10 cellular contexts compared by ENCODE assay signal in genomic region chr9:134570151-134570621, GRCh38.
A peak's percentile ranks its signal among the peaks of the same experiment; 100 is the strongest.
DNase-seq lines count a peak whose midpoint lies in the region; TF ChIP-seq lines count a peak whose summit lies in the region.
"Had no signal": no experiment of that assay in that cellular context is flagged by ENCODE, and none has a peak within 500 bp of the region (broad histone marks: within the 10 kb centered on the region; RNA-seq: fewer than 3 reads in every experiment).

No MANE protein-coding gene starts in this region.

- peak; percentile 59 for DNase-seq in activated effector memory CD4-positive, alpha-beta T cell treated with anti-CD3 and anti-CD28 coated beads, Interleukin-2, amount 50 U/mL, for 16 hours
- no peak for DNase-seq in activated effector memory CD4-positive, alpha-beta T cell treated with Interleukin-2 at 50 U/mL for 16 hours
- peak; percentile 16 to 73 for DNase-seq in ascending aorta (ENCODE audit: low spot score in 2 of 2)
- peak; percentile 81 for DNase-seq in myocyte (ENCODE audit: low read depth)
- DNase-seq in ureter (ENCODE audit: low spot score) = peak; percentile 28
- DNase-seq in NCI-H748 (lab: John Stamatoyannopoulos, UW; ENCODE audit: unreplicated experiment) = no peak
- no peak for DNase-seq in activated CD4-positive, alpha-beta T cell treated with anti-CD3 and anti-CD28 coated beads for 48 hours
- DNase-seq in cortex of kidney (lab: John Stamatoyannopoulos, UW) = no peak
- DNase-seq: cerebellar nuclear complex; stimulated activated CD4-positive, alpha-beta T cell treated with anti-CD3 and anti-CD28 coated beads, Interleukin-1b, Interleukin-23, amount 100 ng/mL, for 48 hours had no signal

- peaks cover 0 to 7% of the 10 kb centered on the region in 2 donors for H3K9me3 ChIP-seq in ascending aorta

- H3K27me3 ChIP-seq in ascending aorta = no peaks in the 10 kb centered on the region

- H3K4me3 ChIP-seq in ascending aorta = no peak overlapping the region

- peak overlapping the region; percentile 5 to 53 for H3K27ac ChIP-seq in ascending aorta

- peaks cover 0 to 3% of the 10 kb centered on the region in 2 donors for H3K4me1 ChIP-seq in ascending aorta

- intact Hi-C loops in ascending aorta (cut with DNase I) = no loop called here

- TF ChIP-seq CTCF in ascending aorta (IDR thresholded peaks at IDR 0.05) = peak in 1 of 3 experiments; percentile 23

- H3K36me3 ChIP-seq in ascending aorta = no peaks in the 10 kb centered on the region

Comparison
In these comparisons a context has a peak if more than half of its experiments do, and no peak if none do; other contexts are left out.
1. DNase-seq: peak in activated effector memory CD4-positive, alpha-beta T cell treated with anti-CD3 and anti-CD28 coated beads, Interleukin-2, amount 50 U/mL, for 16 hours (single experiment), ascending aorta (2 of 2), myocyte (single experiment) and ureter (single experiment); none in activated effector memory CD4-positive, alpha-beta T cell treated with Interleukin-2 at 50 U/mL for 16 hours (single experiment), NCI-H748 (single experiment), activated CD4-positive, alpha-beta T cell treated with anti-CD3 and anti-CD28 coated beads for 48 hours (single experiment) and cortex of kidney (single experiment).